Comparison of ENCODE assay signal across 1 cellular context in the genomic region with DNA sequence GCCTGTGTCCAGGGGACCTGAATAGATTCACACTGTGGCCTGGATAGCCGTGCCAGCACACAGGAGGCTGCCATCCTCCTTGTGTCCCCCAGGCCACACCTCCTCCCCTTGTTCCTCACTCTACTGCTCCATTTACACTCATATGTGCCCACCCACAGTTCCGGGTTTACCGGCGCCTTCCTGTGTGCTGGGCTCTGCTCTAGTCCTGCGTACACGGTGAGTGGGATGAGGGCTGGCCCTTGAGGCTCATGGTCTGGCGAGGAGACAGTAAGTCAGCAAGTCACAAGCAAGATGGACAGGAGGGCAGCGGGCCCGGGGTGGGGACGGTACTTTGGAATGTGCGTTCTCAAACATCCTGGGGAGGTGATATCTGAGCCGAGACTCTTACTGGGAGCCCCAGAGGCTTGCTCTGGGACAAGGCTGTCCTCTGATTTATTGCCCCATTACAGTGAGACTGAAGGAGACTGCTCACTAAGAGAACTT.
TF ChIP-seq lines count a peak whose summit lies in the region.

No MANE protein-coding gene starts in this region.

TF ChIP-seq in GM23338, 12 proteins besides CTCF, POLR2A, EP300 and RAD21 (continued from another document):
- TF ChIP-seq, protein P1, sequence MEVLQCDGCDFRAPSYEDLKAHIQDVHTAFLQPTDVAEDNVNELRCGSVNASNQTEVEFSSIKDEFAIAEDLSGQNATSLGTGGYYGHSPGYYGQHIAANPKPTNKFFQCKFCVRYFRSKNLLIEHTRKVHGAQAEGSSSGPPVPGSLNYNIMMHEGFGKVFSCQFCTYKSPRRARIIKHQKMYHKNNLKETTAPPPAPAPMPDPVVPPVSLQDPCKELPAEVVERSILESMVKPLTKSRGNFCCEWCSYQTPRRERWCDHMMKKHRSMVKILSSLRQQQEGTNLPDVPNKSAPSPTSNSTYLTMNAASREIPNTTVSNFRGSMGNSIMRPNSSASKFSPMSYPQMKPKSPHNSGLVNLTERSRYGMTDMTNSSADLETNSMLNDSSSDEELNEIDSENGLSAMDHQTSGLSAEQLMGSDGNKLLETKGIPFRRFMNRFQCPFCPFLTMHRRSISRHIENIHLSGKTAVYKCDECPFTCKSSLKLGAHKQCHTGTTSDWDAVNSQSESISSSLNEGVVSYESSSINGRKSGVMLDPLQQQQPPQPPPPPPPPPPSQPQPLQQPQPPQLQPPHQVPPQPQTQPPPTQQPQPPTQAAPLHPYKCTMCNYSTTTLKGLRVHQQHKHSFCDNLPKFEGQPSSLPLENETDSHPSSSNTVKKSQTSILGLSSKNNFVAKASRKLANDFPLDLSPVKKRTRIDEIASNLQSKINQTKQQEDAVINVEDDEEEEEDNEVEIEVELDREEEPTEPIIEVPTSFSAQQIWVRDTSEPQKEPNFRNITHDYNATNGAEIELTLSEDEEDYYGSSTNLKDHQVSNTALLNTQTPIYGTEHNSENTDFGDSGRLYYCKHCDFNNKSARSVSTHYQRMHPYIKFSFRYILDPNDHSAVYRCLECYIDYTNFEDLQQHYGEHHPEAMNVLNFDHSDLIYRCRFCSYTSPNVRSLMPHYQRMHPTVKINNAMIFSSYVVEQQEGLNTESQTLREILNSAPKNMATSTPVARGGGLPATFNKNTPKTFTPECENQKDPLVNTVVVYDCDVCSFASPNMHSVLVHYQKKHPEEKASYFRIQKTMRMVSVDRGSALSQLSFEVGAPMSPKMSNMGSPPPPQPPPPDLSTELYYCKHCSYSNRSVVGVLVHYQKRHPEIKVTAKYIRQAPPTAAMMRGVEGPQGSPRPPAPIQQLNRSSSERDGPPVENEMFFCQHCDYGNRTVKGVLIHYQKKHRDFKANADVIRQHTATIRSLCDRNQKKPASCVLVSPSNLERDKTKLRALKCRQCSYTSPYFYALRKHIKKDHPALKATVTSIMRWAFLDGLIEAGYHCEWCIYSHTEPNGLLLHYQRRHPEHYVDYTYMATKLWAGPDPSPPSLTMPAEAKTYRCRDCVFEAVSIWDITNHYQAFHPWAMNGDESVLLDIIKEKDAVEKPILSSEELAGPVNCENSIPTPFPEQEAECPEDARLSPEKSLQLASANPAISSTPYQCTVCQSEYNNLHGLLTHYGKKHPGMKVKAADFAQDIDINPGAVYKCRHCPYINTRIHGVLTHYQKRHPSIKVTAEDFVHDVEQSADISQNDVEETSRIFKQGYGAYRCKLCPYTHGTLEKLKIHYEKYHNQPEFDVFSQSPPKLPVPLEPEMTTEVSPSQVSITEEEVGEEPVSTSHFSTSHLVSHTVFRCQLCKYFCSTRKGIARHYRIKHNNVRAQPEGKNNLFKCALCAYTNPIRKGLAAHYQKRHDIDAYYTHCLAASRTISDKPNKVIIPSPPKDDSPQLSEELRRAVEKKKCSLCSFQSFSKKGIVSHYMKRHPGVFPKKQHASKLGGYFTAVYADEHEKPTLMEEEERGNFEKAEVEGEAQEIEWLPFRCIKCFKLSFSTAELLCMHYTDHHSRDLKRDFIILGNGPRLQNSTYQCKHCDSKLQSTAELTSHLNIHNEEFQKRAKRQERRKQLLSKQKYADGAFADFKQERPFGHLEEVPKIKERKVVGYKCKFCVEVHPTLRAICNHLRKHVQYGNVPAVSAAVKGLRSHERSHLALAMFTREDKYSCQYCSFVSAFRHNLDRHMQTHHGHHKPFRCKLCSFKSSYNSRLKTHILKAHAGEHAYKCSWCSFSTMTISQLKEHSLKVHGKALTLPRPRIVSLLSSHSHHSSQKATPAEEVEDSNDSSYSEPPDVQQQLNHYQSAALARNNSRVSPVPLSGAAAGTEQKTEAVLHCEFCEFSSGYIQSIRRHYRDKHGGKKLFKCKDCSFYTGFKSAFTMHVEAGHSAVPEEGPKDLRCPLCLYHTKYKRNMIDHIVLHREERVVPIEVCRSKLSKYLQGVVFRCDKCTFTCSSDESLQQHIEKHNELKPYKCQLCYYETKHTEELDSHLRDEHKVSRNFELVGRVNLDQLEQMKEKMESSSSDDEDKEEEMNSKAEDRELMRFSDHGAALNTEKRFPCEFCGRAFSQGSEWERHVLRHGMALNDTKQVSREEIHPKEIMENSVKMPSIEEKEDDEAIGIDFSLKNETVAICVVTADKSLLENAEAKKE (CRISPR knock-in tag; IDR thresholded peaks at IDR 0.05) = no peak
- no peak for TF ChIP-seq ZNF114 (CRISPR knock-in tag; IDR thresholded peaks at IDR 0.05)
